20 cellular contexts compared by ENCODE assay signal in the genomic region with DNA sequence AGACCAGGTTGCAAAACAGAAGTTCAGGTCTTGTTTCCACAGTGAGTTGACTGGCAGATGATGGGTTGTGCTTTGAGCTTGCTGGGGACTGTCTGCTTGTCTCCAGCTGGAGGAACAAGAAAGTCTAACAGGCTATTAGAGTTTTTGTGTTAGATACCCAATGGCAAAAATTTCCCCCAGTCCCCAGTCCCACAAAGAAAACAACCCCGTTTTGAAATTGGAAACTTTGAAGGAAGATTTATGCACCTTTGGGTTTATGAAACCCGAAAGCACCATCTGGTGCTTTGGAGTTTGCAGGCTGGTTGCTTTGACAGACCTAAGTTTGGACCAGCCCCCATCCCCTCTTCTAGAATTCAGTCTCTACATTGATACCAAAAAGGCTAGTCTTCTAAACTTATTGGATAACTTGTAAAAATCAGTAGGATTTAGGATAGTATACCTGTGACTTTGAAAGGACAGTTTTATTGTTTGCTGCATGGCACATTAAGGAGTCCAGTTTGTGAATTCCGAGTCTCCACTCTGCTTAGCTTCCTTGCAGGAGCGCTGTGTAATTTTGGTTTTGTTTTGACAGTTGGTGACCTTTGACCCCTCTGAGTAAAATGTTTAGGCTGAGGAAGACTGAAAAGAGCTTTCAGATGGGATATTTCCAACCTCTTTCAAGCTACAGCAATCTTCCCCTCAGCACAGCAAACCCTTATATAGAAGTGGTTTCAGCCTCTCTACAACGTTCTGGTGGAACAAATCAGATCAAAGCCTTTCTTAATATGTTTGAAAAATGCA. TPM values are rescaled to one million over a fixed set of nuclear protein-coding genes. Genes with fewer than 3 reads are reported as not detected.
DNase-seq lines count a peak whose midpoint lies in the region; ATAC-seq and TF ChIP-seq lines count a peak whose summit lies in the region.
"Had no signal": no experiment of that assay in that cellular context is flagged by ENCODE, and none has a peak within 500 bp of the region (broad histone marks: within the 10 kb centered on the region; RNA-seq: fewer than 3 reads in every experiment).

No MANE protein-coding gene starts in this region.

- H3K27ac Mint-ChIP-seq in glutamatergic neuron (ENCODE audit: unreplicated experiment): peak overlapping the region; percentile 33
- H3K27ac Mint-ChIP-seq: activated CD8-positive, alpha-beta memory T cell treated with anti-CD3 and anti-CD28 coated beads, Interleukin-2, amount 10 ng/mL, durations not matched to agents 7 days and 5 days had no signal

- no peaks in the 10 kb centered on the region for H3K36me3 Mint-ChIP-seq in glutamatergic neuron (ENCODE audit: unreplicated experiment)
- H3K36me3 Mint-ChIP-seq: activated CD8-positive, alpha-beta memory T cell treated with anti-CD3 and anti-CD28 coated beads, Interleukin-2, amount 10 ng/mL, durations not matched to agents 7 days and 5 days had no signal

- no peaks in the 10 kb centered on the region for H3K9me3 ChIP-seq in suprapubic skin

- DNase-seq in DMS 273 (lab: John Stamatoyannopoulos, UW; ENCODE audit: unreplicated experiment) (peak; percentile 93), NCI-H2171 (lab: John Stamatoyannopoulos, UW) (peak; percentile 64), glutamatergic neuron (no peak), suprapubic skin (ENCODE audit: low spot score in 2 of 2) (no peak), kidney tubule cell (ENCODE audit: low spot score) (no peak), NCI-H510A (lab: John Stamatoyannopoulos, UW) (no peak), SHP77 (lab: John Stamatoyannopoulos, UW) (no peak)
- DNase-seq: ACHN; activated CD4-positive, CD25-positive, alpha-beta regulatory T cell; activated CD8-positive, alpha-beta memory T cell treated with anti-CD3 and anti-CD28 coated beads, Interleukin-2, amount 10 ng/mL, durations not matched to agents 7 days and 5 days; activated gamma-delta T cell; left cardiac atrium; stimulated activated CD4-positive, alpha-beta T cell treated with anti-CD3 and anti-CD28 coated beads, Interleukin-12 subunit alpha, Interleukin-12 subunit beta, amount 100 ng/mL, for 4 hours; stimulated activated naive CD4-positive, alpha-beta T cell had no signal

- H3K36me3 ChIP-seq in suprapubic skin: no peaks in the 10 kb centered on the region

- TF ChIP-seq POLR2A in suprapubic skin (IDR thresholded peaks at IDR 0.05): no peak

- peaks cover 6% of the 10 kb centered on the region for H3K9me3 Mint-ChIP-seq in glutamatergic neuron (ENCODE audit: unreplicated experiment)

- H3K4me1 Mint-ChIP-seq in glutamatergic neuron (ENCODE audit: low read depth, unreplicated experiment): peaks cover 10% of the 10 kb centered on the region
- H3K4me1 Mint-ChIP-seq: activated CD8-positive, alpha-beta memory T cell treated with anti-CD3 and anti-CD28 coated beads, Interleukin-2, amount 10 ng/mL, durations not matched to agents 7 days and 5 days had no signal

- no peak for TF ChIP-seq EP300 in suprapubic skin (IDR thresholded peaks at IDR 0.05)

- peak; percentile 43 for ATAC-seq in GM19463 (IDR thresholded peaks at IDR 0.05; ENCODE audit: unreplicated experiment)
- ATAC-seq: activated CD8-positive, alpha-beta memory T cell treated with anti-CD3 and anti-CD28 coated beads, Interleukin-2, amount 10 ng/mL, durations not matched to agents 7 days and 5 days; left cardiac atrium had no signal

- H3K4me1 ChIP-seq in suprapubic skin: no peaks in the 10 kb centered on the region

- H3K27me3 Mint-ChIP-seq in glutamatergic neuron (ENCODE audit: unreplicated experiment): peaks cover 5% of the 10 kb centered on the region
- H3K27me3 Mint-ChIP-seq: activated CD8-positive, alpha-beta memory T cell treated with anti-CD3 and anti-CD28 coated beads, Interleukin-2, amount 10 ng/mL, durations not matched to agents 7 days and 5 days had no signal

- TF ChIP-seq CTCF in glutamatergic neuron (IDR thresholded peaks at IDR 0.05; ENCODE audit: partially characterized antibody, unreplicated experiment): no peak
- no peak for TF ChIP-seq CTCF in suprapubic skin (IDR thresholded peaks at IDR 0.05)

- no peak overlapping the region for H3K4me3 Mint-ChIP-seq in glutamatergic neuron (ENCODE audit: unreplicated experiment)
- H3K4me3 Mint-ChIP-seq: activated CD8-positive, alpha-beta memory T cell treated with anti-CD3 and anti-CD28 coated beads, Interleukin-2, amount 10 ng/mL, durations not matched to agents 7 days and 5 days had no signal

- WGBS in suprapubic skin: 60% methylated on average over 5 of the region's 5 CpGs

- no peak overlapping the region for H3K27ac ChIP-seq in suprapubic skin

- no peaks in the 10 kb centered on the region for H3K27me3 ChIP-seq in suprapubic skin

- H3K4me3 ChIP-seq in suprapubic skin: no peak overlapping the region

RNA-seq across cellular contexts. Expression of gene PRL, which starts 25.5 kb away (rescaled TPM):
- total RNA-seq in glutamatergic neuron (ENCODE audit: unreplicated experiment): not detected
- not detected for total RNA-seq in suprapubic skin
- total RNA-seq: activated CD8-positive, alpha-beta memory T cell treated with anti-CD3 and anti-CD28 coated beads, Interleukin-2, amount 10 ng/mL, durations not matched to agents 7 days and 5 days; dermis microvascular lymphatic vessel endothelial cell; left cardiac atrium; myocyte; posterior vena cava; T-helper 1 cell treated with Interleukin-12 subunit alpha and Interleukin-12 subunit beta and Interleukin-4 antibody, amounts not matched to agents 30 ng/mL and 1 ng/mL, for 36 hours; ureter had no signal

Comparison
In these comparisons a context has a peak if more than half of its experiments do, and no peak if none do; other contexts are left out.
1. DNase-seq: peak in DMS 273 (single experiment) and NCI-H2171 (single experiment); none in glutamatergic neuron (single experiment), suprapubic skin (0 of 2), kidney tubule cell (single experiment), NCI-H510A (single experiment) and SHP77 (0 of 2).